Comparison of ENCODE assay signal across 1 cellular context in genomic region chr14:53265025-53265424, GRCh38.
TF ChIP-seq lines count a peak whose summit lies in the region.

No MANE protein-coding gene starts in this region.

TF ChIP-seq in H1, 55 proteins besides CTCF, POLR2A, EP300 and RAD21 (continued from another document):
- no peak for TF ChIP-seq SIRT6 (IDR thresholded peaks at IDR 0.05; ENCODE audit: low read length)
- TF ChIP-seq TEAD4 (IDR thresholded peaks at IDR 0.05; ENCODE audit: low read depth, low read length) = peak; percentile 37; the same call in 1 of the 2 replicates
- TF ChIP-seq BACH1 (IDR thresholded peaks at IDR 0.05; ENCODE audit: low read length) = peak; percentile 57; the same call in 1 of the 2 replicates
- TF ChIP-seq EZH2 (IDR thresholded peaks at IDR 0.05; ENCODE audit: low read depth, low read length, severe bottlenecking) = no peak
- no peak for TF ChIP-seq ATF2 (IDR thresholded peaks at IDR 0.05; ENCODE audit: low read length)
